In genomic region chr18:69401475-69402218, GRCh38 we compare ENCODE assay signal across 8 cellular contexts. TPM values are rescaled to one million over a fixed set of nuclear protein-coding genes. Genes with fewer than 3 reads are reported as not detected.
DNase-seq lines count a peak whose midpoint lies in the region; ATAC-seq lines count a peak whose summit lies in the region.

No MANE protein-coding gene starts in this region.

- peak overlapping the region; percentile 42 for H3K4me3 ChIP-seq in iPS-11a (ENCODE audit: low read depth, low read length)

- H3K27ac Mint-ChIP-seq in activated naive CD8-positive, alpha-beta T cell treated with anti-CD3 and anti-CD28 coated beads for 36 hours: no peak overlapping the region
- H3K27ac Mint-ChIP-seq in stimulated activated effector memory CD8-positive, alpha-beta T cell treated with anti-CD3 and anti-CD28 coated beads, Interleukin-12 subunit alpha, Interleukin-12 subunit beta, amount 100 ng/mL, for 72 hours: no peak overlapping the region

- H3K4me1 Mint-ChIP-seq in activated naive CD8-positive, alpha-beta T cell treated with anti-CD3 and anti-CD28 coated beads for 36 hours: peaks cover 7% of the 10 kb centered on the region
- H3K4me1 Mint-ChIP-seq in stimulated activated effector memory CD8-positive, alpha-beta T cell treated with anti-CD3 and anti-CD28 coated beads, Interleukin-12 subunit alpha, Interleukin-12 subunit beta, amount 100 ng/mL, for 72 hours: peaks cover 16% of the 10 kb centered on the region

- ATAC-seq in stimulated activated effector memory CD8-positive, alpha-beta T cell treated with anti-CD3 and anti-CD28 coated beads, Interleukin-12 subunit alpha, Interleukin-12 subunit beta, amount 100 ng/mL, for 72 hours: peak; percentile 17
- no peak for ATAC-seq in HG02840 (IDR thresholded peaks at IDR 0.05; ENCODE audit: low FRiP score, unreplicated experiment)

- peaks cover 73% of the 10 kb centered on the region for H3K27me3 Mint-ChIP-seq in activated naive CD8-positive, alpha-beta T cell treated with anti-CD3 and anti-CD28 coated beads for 36 hours

- H3K9me3 Mint-ChIP-seq in activated naive CD8-positive, alpha-beta T cell treated with anti-CD3 and anti-CD28 coated beads for 36 hours: no peaks in the 10 kb centered on the region
- no peaks in the 10 kb centered on the region for H3K9me3 Mint-ChIP-seq in stimulated activated effector memory CD8-positive, alpha-beta T cell treated with anti-CD3 and anti-CD28 coated beads, Interleukin-12 subunit alpha, Interleukin-12 subunit beta, amount 100 ng/mL, for 72 hours

- H3K36me3 Mint-ChIP-seq in activated naive CD8-positive, alpha-beta T cell treated with anti-CD3 and anti-CD28 coated beads for 36 hours: no peaks in the 10 kb centered on the region
- no peaks in the 10 kb centered on the region for H3K36me3 Mint-ChIP-seq in stimulated activated effector memory CD8-positive, alpha-beta T cell treated with anti-CD3 and anti-CD28 coated beads, Interleukin-12 subunit alpha, Interleukin-12 subunit beta, amount 100 ng/mL, for 72 hours

- DNase-seq in activated CD8-positive, alpha-beta memory T cell treated with anti-CD3 and anti-CD28 coated beads, Interleukin-2, amount 50 U/mL, for 48 hours: peak; percentile 49
- DNase-seq in activated CD8-positive, alpha-beta memory T cell treated with anti-CD3 and anti-CD28 coated beads for 24 hours: no peak
- peak; percentile 1 for DNase-seq in activated naive CD8-positive, alpha-beta T cell treated with anti-CD3 and anti-CD28 coated beads for 36 hours
- no peak for DNase-seq in stimulated activated effector memory CD8-positive, alpha-beta T cell treated with anti-CD3 and anti-CD28 coated beads, Interleukin-12 subunit alpha, Interleukin-12 subunit beta, amount 100 ng/mL, for 72 hours (ENCODE audit: low spot score in 2 of 2)
- DNase-seq in NCI-H2171 (lab: John Stamatoyannopoulos, UW) (no peak), ureter (ENCODE audit: low spot score) (no peak)

- H3K4me3 Mint-ChIP-seq in activated naive CD8-positive, alpha-beta T cell treated with anti-CD3 and anti-CD28 coated beads for 36 hours: peak overlapping the region; percentile 22
- H3K4me3 Mint-ChIP-seq in stimulated activated effector memory CD8-positive, alpha-beta T cell treated with anti-CD3 and anti-CD28 coated beads, Interleukin-12 subunit alpha, Interleukin-12 subunit beta, amount 100 ng/mL, for 72 hours: peak overlapping the region; percentile 15

RNA-seq across cellular contexts. Expression of gene DOK6, which starts 1.0 kb away (rescaled TPM):
- total RNA-seq in activated naive CD8-positive, alpha-beta T cell treated with anti-CD3 and anti-CD28 coated beads for 36 hours: not detected
- total RNA-seq in ureter: 4.9 TPM

Comparison
In these comparisons a context has a peak if more than half of its experiments do, and no peak if none do; other contexts are left out.
1. DNase-seq: peak in activated CD8-positive, alpha-beta memory T cell treated with anti-CD3 and anti-CD28 coated beads, Interleukin-2, amount 50 U/mL, for 48 hours (single experiment) and activated naive CD8-positive, alpha-beta T cell treated with anti-CD3 and anti-CD28 coated beads for 36 hours (single experiment); none in activated CD8-positive, alpha-beta memory T cell treated with anti-CD3 and anti-CD28 coated beads for 24 hours (single experiment), stimulated activated effector memory CD8-positive, alpha-beta T cell treated with anti-CD3 and anti-CD28 coated beads, Interleukin-12 subunit alpha, Interleukin-12 subunit beta, amount 100 ng/mL, for 72 hours (0 of 2), NCI-H2171 (single experiment) and ureter (single experiment).